Comparison of ENCODE assay signal across 9 cellular contexts in genomic region chr7:150755473-150756099, GRCh38. TPM values are rescaled to one million over a fixed set of nuclear protein-coding genes. Genes with fewer than 3 reads are reported as not detected.
A peak's percentile ranks its signal among the peaks of the same experiment; 100 is the strongest.
DNase-seq lines count a peak whose midpoint lies in the region; ATAC-seq lines count a peak whose summit lies in the region.
"Had no signal": no experiment of that assay in that cellular context is flagged by ENCODE, and none has a peak within 500 bp of the region (broad histone marks: within the 10 kb centered on the region; RNA-seq: fewer than 3 reads in every experiment).

No MANE protein-coding gene starts in this region.

- H3K27me3 Mint-ChIP-seq in activated CD8-positive, alpha-beta T cell treated with anti-CD3 and anti-CD28 coated beads, Interleukin-2, amount 10 ng/mL, durations not matched to agents 7 days and 5 days (ENCODE audit: low read depth) = no peaks in the 10 kb centered on the region

- H3K9me3 Mint-ChIP-seq in activated CD8-positive, alpha-beta T cell treated with anti-CD3 and anti-CD28 coated beads, Interleukin-2, amount 10 ng/mL, durations not matched to agents 7 days and 5 days (ENCODE audit: insufficient read depth) = no peaks in the 10 kb centered on the region

- peak overlapping the region; percentile 67 for H3K4me3 Mint-ChIP-seq in activated CD8-positive, alpha-beta T cell treated with anti-CD3 and anti-CD28 coated beads, Interleukin-2, amount 10 ng/mL, durations not matched to agents 7 days and 5 days

- H3K4me1 Mint-ChIP-seq in activated CD8-positive, alpha-beta T cell treated with anti-CD3 and anti-CD28 coated beads, Interleukin-2, amount 10 ng/mL, durations not matched to agents 7 days and 5 days (ENCODE audit: low read depth) = peaks cover 56% of the 10 kb centered on the region

- CTCF ChIA-PET in activated CD8-positive, alpha-beta T cell treated with anti-CD3 and anti-CD28 coated beads, Interleukin-2, amount 10 ng/mL, durations not matched to agents 7 days and 5 days (lab: Charles Lee) = interaction anchor here (0.6 to 5.0 kb wide), 40 partner anchors 12 to 398 kb away, joined by 3 to 85 read pairs (median 4); partner anchors contain the start of genes GIMAP1, GIMAP2, GIMAP4 and GIMAP6

- peak overlapping the region; percentile 90 for H3K27ac Mint-ChIP-seq in activated CD8-positive, alpha-beta T cell treated with anti-CD3 and anti-CD28 coated beads, Interleukin-2, amount 10 ng/mL, durations not matched to agents 7 days and 5 days

- ATAC-seq in HG02884 (IDR thresholded peaks at IDR 0.05; ENCODE audit: unreplicated experiment) = peak; percentile 54
- ATAC-seq in activated CD8-positive, alpha-beta T cell treated with anti-CD3 and anti-CD28 coated beads, Interleukin-2, amount 10 ng/mL, durations not matched to agents 7 days and 5 days = peak; percentile 88
- peak; percentile 16 for ATAC-seq in left lobe of liver

- POLR2A ChIA-PET in activated CD8-positive, alpha-beta T cell treated with anti-CD3 and anti-CD28 coated beads, Interleukin-2, amount 10 ng/mL, durations not matched to agents 7 days and 5 days (lab: Charles Lee) = interaction anchor here (0.6 to 2.6 kb wide), 32 partner anchors 9 to 587 kb away, joined by 3 to 38 read pairs (median 6); partner anchors contain the start of genes GIMAP1, GIMAP2, GIMAP4 and GIMAP5

- peak; percentile 12 for DNase-seq in A172 (ENCODE audit: low spot score)
- peak; percentile 88 for DNase-seq in activated CD8-positive, alpha-beta T cell treated with anti-CD3 and anti-CD28 coated beads, Interleukin-2, amount 10 ng/mL, durations not matched to agents 7 days and 5 days
- no peak for DNase-seq in left lobe of liver (ENCODE audit: low spot score)
- DNase-seq in NCI-H748 (lab: John Stamatoyannopoulos, UW; ENCODE audit: unreplicated experiment) = no peak
- no peak for DNase-seq in NCI-H1436 (lab: John Stamatoyannopoulos, UW)
- no peak for DNase-seq in NCI-H774 (lab: John Stamatoyannopoulos, UW)
- DNase-seq in cerebellum (ENCODE audit: low spot score) = no peak
- DNase-seq: IMR-90 had no signal

- H3K36me3 Mint-ChIP-seq in activated CD8-positive, alpha-beta T cell treated with anti-CD3 and anti-CD28 coated beads, Interleukin-2, amount 10 ng/mL, durations not matched to agents 7 days and 5 days (ENCODE audit: low read depth) = peaks cover 3% of the 10 kb centered on the region

RNA-seq across cellular contexts. Expression of gene GIMAP5, which starts 18.4 kb away (rescaled TPM):
- not detected in 2 replicates for total RNA-seq in A172 (2014; rRNA removed; shearing (Covaris generic))
- 10 to 100 TPM; 56.3 to 63.3 TPM for total RNA-seq in activated CD8-positive, alpha-beta T cell treated with anti-CD3 and anti-CD28 coated beads, Interleukin-2, amount 10 ng/mL, durations not matched to agents 7 days and 5 days
- total RNA-seq in left lobe of liver (3.7 TPM), cerebellum (3.8 TPM)
- total RNA-seq: IMR-90 had no signal

RNA-seq across cellular contexts. Expression of gene GIMAP1, which starts 39.2 kb away (rescaled TPM):
- not detected in 2 replicates for total RNA-seq in A172 (2014; rRNA removed; shearing (Covaris generic))
- 10 to 100 TPM; 19.0 to 20.2 TPM for total RNA-seq in activated CD8-positive, alpha-beta T cell treated with anti-CD3 and anti-CD28 coated beads, Interleukin-2, amount 10 ng/mL, durations not matched to agents 7 days and 5 days
- total RNA-seq in left lobe of liver = 1.4 TPM
- total RNA-seq in cerebellum = 0.82 TPM
- total RNA-seq: IMR-90 had no signal

RNA-seq across cellular contexts. Expression of gene TMEM176B, which starts 44.6 kb away (rescaled TPM):
- total RNA-seq in A172 (2014; rRNA removed; shearing (Covaris generic)) = not detected in 2 replicates
- total RNA-seq in activated CD8-positive, alpha-beta T cell treated with anti-CD3 and anti-CD28 coated beads, Interleukin-2, amount 10 ng/mL, durations not matched to agents 7 days and 5 days = not detected
- total RNA-seq in left lobe of liver (906 TPM), cerebellum (4.3 TPM)
- total RNA-seq: IMR-90 had no signal

RNA-seq across cellular contexts. Expression of gene TMEM176A, which starts 45.0 kb away (rescaled TPM):
- not detected in 2 replicates for total RNA-seq in A172 (2014; rRNA removed; shearing (Covaris generic))
- not detected for total RNA-seq in activated CD8-positive, alpha-beta T cell treated with anti-CD3 and anti-CD28 coated beads, Interleukin-2, amount 10 ng/mL, durations not matched to agents 7 days and 5 days
- 449 TPM for total RNA-seq in left lobe of liver
- 1.5 TPM for total RNA-seq in cerebellum
- total RNA-seq: IMR-90 had no signal

Comparison
In these comparisons a context has a peak if more than half of its experiments do, and no peak if none do; other contexts are left out.
1. DNase-seq: peak in A172 (single experiment) and activated CD8-positive, alpha-beta T cell treated with anti-CD3 and anti-CD28 coated beads, Interleukin-2, amount 10 ng/mL, durations not matched to agents 7 days and 5 days (single experiment); none in left lobe of liver (single experiment), NCI-H748 (single experiment), NCI-H1436 (single experiment), NCI-H774 (single experiment) and cerebellum (single experiment).
2. ATAC-seq: peak in every context shown above with its lines; median percentile 88 in activated CD8-positive, alpha-beta T cell treated with anti-CD3 and anti-CD28 coated beads, Interleukin-2, amount 10 ng/mL, durations not matched to agents 7 days and 5 days; 54 in HG02884; 16 in left lobe of liver.
3. RNA of gene GIMAP5, which starts 18.4 kb away (total RNA-seq): 56.3 to 63.3 TPM in activated CD8-positive, alpha-beta T cell treated with anti-CD3 and anti-CD28 coated beads, Interleukin-2, amount 10 ng/mL, durations not matched to agents 7 days and 5 days; 3.8 TPM in cerebellum (single experiment), 3.7 TPM in left lobe of liver (single experiment) and not detected in A172; every median in the first group is over 10 times any median in the second.
4. RNA of gene TMEM176B, which starts 44.6 kb away (total RNA-seq): 906 TPM in left lobe of liver (single experiment); 4.3 TPM in cerebellum (single experiment), not detected in A172 and not detected in activated CD8-positive, alpha-beta T cell treated with anti-CD3 and anti-CD28 coated beads, Interleukin-2, amount 10 ng/mL, durations not matched to agents 7 days and 5 days; every median in the first group is over 100 times any median in the second.